ENCODE assay signal across 10 cellular contexts in genomic region chr2:70514612-70515055, GRCh38. TPM values are rescaled to one million over a fixed set of nuclear protein-coding genes. Genes with fewer than 3 reads are reported as not detected.
A peak's percentile ranks its signal among the peaks of the same experiment; 100 is the strongest.
DNase-seq lines count a peak whose midpoint lies in the region; FAIRE-seq and TF ChIP-seq lines count a peak whose summit lies in the region.
"Had no signal": no experiment of that assay in that cellular context is flagged by ENCODE, and none has a peak within 500 bp of the region (broad histone marks: within the 10 kb centered on the region; RNA-seq: fewer than 3 reads in every experiment).

No MANE protein-coding gene starts in this region.

- no peak overlapping the region for H3K9ac ChIP-seq in neural progenitor cell
- H3K9ac ChIP-seq: parathyroid adenoma had no signal

- TF ChIP-seq POLR2A in stomach (IDR thresholded peaks at IDR 0.05) (no peak), GM12892 (IDR thresholded peaks at IDR 0.05; ENCODE audit: low read depth, low read length) (no peak)

- TF ChIP-seq CTCF in left ventricle myocardium inferior (IDR thresholded peaks at IDR 0.05; ENCODE audit: borderline replicate concordance) (no peak), stomach (IDR thresholded peaks at IDR 0.05) (no peak), neural progenitor cell (IDR thresholded peaks at IDR 0.05) (no peak)

- POLR2A ChIA-PET in CD8-positive, alpha-beta memory T cell (lab: Charles Lee) = no interaction called here

- DNase-seq in NCI-H1092 treated with DMSO at 0.1 percent for 48 hours (lab: John Stamatoyannopoulos, UW) (peak; percentile 50), NCI-H510A (lab: John Stamatoyannopoulos, UW) (peak; percentile 86), left ventricle myocardium inferior (peak; percentile 23), stomach (peak; percentile 92), neural progenitor cell (ENCODE audit: low spot score) (no peak), GM12892 (ENCODE audit: insufficient read length) (no peak)
- DNase-seq in CD8-positive, alpha-beta memory T cell = no peak
- DNase-seq: IMR-90 had no signal

- intact Hi-C loops in left ventricle myocardium inferior (cut with micrococcal nuclease) = no loop called here
- intact Hi-C loops in stomach (cut with DNase I; ENCODE audit: low total_unique reads) = no loop called here

- H3K4me3 Mint-ChIP-seq in neural progenitor cell = no peak overlapping the region
- H3K4me3 Mint-ChIP-seq in CD8-positive, alpha-beta memory T cell = no peak overlapping the region

- no peak overlapping the region for H3K27ac Mint-ChIP-seq in neural progenitor cell
- no peak overlapping the region for H3K27ac Mint-ChIP-seq in CD8-positive, alpha-beta memory T cell

- 30 to 50% (median 40%) methylated on average over 13 to 15 of the region's 15 CpGs for WGBS in stomach, 5 donors

- H3K79me2 ChIP-seq in neural progenitor cell (ENCODE audit: low read depth) = no peaks in the 10 kb centered on the region
- H3K79me2 ChIP-seq: parathyroid adenoma had no signal

- no peak overlapping the region for H2AFZ ChIP-seq in neural progenitor cell (replicated peaks)
- H2AFZ ChIP-seq: parathyroid adenoma had no signal

- no peak for TF ChIP-seq EP300 in stomach (IDR thresholded peaks at IDR 0.05)

- peaks cover 7% of the 10 kb centered on the region for H3K27me3 Mint-ChIP-seq in neural progenitor cell (ENCODE audit: insufficient read depth, low read depth)
- no peaks in the 10 kb centered on the region for H3K27me3 Mint-ChIP-seq in CD8-positive, alpha-beta memory T cell

- no peak for FAIRE-seq in GM12892 (lab: Jason Lieb, UNC)

- H3K36me3 ChIP-seq in left ventricle myocardium inferior (no peaks in the 10 kb centered on the region), stomach (no peaks in the 10 kb centered on the region), neural progenitor cell (no peaks in the 10 kb centered on the region)
- no peaks in the 10 kb centered on the region for H3K36me3 ChIP-seq in CD8-positive, alpha-beta memory T cell (ENCODE audit: insufficient read depth, low read length)
- H3K36me3 ChIP-seq: esophagus muscularis mucosa had no signal

- no peaks in the 10 kb centered on the region for H3K9me3 Mint-ChIP-seq in neural progenitor cell
- H3K9me3 Mint-ChIP-seq in CD8-positive, alpha-beta memory T cell = no peaks in the 10 kb centered on the region

- no peaks in the 10 kb centered on the region for H3K36me3 Mint-ChIP-seq in neural progenitor cell
- H3K36me3 Mint-ChIP-seq in CD8-positive, alpha-beta memory T cell = no peaks in the 10 kb centered on the region

- no peak overlapping the region for H3K4me2 ChIP-seq in neural progenitor cell

- H3K27me3 ChIP-seq in left ventricle myocardium inferior (ENCODE audit: low read depth) (peaks cover 9% of the 10 kb centered on the region), stomach (no peaks in the 10 kb centered on the region), neural progenitor cell (no peaks in the 10 kb centered on the region)
- H3K27me3 ChIP-seq in CD8-positive, alpha-beta memory T cell (ENCODE audit: insufficient read depth, low read length, poor library complexity, severe bottlenecking) = no peaks in the 10 kb centered on the region

- H3K4me1 ChIP-seq in left ventricle myocardium inferior (no peaks in the 10 kb centered on the region), stomach (peaks cover 0 to 26% (median 9%) of the 10 kb centered on the region in 4 donors), neural progenitor cell (no peaks in the 10 kb centered on the region)
- H3K4me1 ChIP-seq in CD8-positive, alpha-beta memory T cell (ENCODE audit: insufficient read depth, low read length) = no peaks in the 10 kb centered on the region
- H3K4me1 ChIP-seq: esophagus muscularis mucosa, parathyroid adenoma had no signal

- no peak overlapping the region for H3K4me3 ChIP-seq in left ventricle myocardium inferior
- no peak overlapping the region for H3K4me3 ChIP-seq in stomach
- H3K4me3 ChIP-seq in neural progenitor cell = no peak overlapping the region
- no peak overlapping the region for H3K4me3 ChIP-seq in CD8-positive, alpha-beta memory T cell (ENCODE audit: low read length)
- H3K4me3 ChIP-seq: esophagus muscularis mucosa had no signal

- CTCF ChIA-PET in CD8-positive, alpha-beta memory T cell (lab: Charles Lee) = no interaction called here

- H3K9me3 ChIP-seq in left ventricle myocardium inferior (replicated peaks) = no peaks in the 10 kb centered on the region
- no peaks in the 10 kb centered on the region for H3K9me3 ChIP-seq in stomach
- no peaks in the 10 kb centered on the region for H3K9me3 ChIP-seq in neural progenitor cell (ENCODE audit: low read depth)
- H3K9me3 ChIP-seq in CD8-positive, alpha-beta memory T cell (ENCODE audit: low read length) = no peaks in the 10 kb centered on the region
- H3K9me3 ChIP-seq: esophagus muscularis mucosa had no signal

- H4K20me1 ChIP-seq in neural progenitor cell (ENCODE audit: low read depth) = no peaks in the 10 kb centered on the region

- H3F3A ChIP-seq in neural progenitor cell (ENCODE audit: low read depth) = no peaks in the 10 kb centered on the region

- peaks cover 10% of the 10 kb centered on the region for H3K4me1 Mint-ChIP-seq in neural progenitor cell
- H3K4me1 Mint-ChIP-seq in CD8-positive, alpha-beta memory T cell = peaks cover 4 to 10% (median 4%) of the 10 kb centered on the region in 3 donors

- H3K27ac ChIP-seq in left ventricle myocardium inferior (replicated peaks) (no peak overlapping the region), stomach (no peak overlapping the region), neural progenitor cell (no peak overlapping the region)
- no peak overlapping the region for H3K27ac ChIP-seq in CD8-positive, alpha-beta memory T cell (ENCODE audit: low read depth, low read length)
- H3K27ac ChIP-seq: esophagus muscularis mucosa, parathyroid adenoma had no signal

RNA-seq across cellular contexts. Expression of gene TGFA, which starts 39.0 kb away (rescaled TPM):
- total RNA-seq in left ventricle myocardium inferior (1.1 TPM), stomach (10 to 100 TPM in 2 of 5 donors, 1 to 10 TPM in 1, under 1 TPM in 1, not detected in 1; 0.89 to 16.0 (median 8.8) TPM), neural progenitor cell (ENCODE audit: low replicate concordance) (0.37 TPM in 1 of 2 replicates, not detected in the other)
- polyA plus RNA-seq in stomach = 1 to 10 TPM; 2.4 to 3.8 (median 3.7) TPM
- under 1 TPM; 0.35 to 0.42 TPM for total RNA-seq in CD8-positive, alpha-beta memory T cell
- polyA plus RNA-seq in CD8-positive, alpha-beta memory T cell = 3.0 TPM
- polyA plus RNA-seq in GM12892 (2012; ENCODE audit: missing spikeins) = not detected
- total RNA-seq: IMR-90 had no signal
- polyA plus RNA-seq: IMR-90 had no signal

Comparison
In these comparisons a context has a peak if more than half of its experiments do, and no peak if none do; other contexts are left out.
1. DNase-seq: peak in NCI-H1092 treated with DMSO at 0.1 percent for 48 hours (single experiment), NCI-H510A (single experiment), left ventricle myocardium inferior (single experiment) and stomach (single experiment); none in neural progenitor cell (single experiment), CD8-positive, alpha-beta memory T cell (0 of 5) and GM12892 (single experiment).